ENCODE assay signal across 8 cellular contexts in genomic region chr1:203340112-203340804, GRCh38. TPM values are rescaled to one million over a fixed set of nuclear protein-coding genes. Genes with fewer than 3 reads are reported as not detected.
DNase-seq lines count a peak whose midpoint lies in the region; ATAC-seq, FAIRE-seq and TF ChIP-seq lines count a peak whose summit lies in the region.

No MANE protein-coding gene starts in this region.

- no peak for ATAC-seq in GM18870 (IDR thresholded peaks at IDR 0.05; ENCODE audit: unreplicated experiment)

- no peak overlapping the region for H3K27ac Mint-ChIP-seq in activated naive CD8-positive, alpha-beta T cell treated with anti-CD3 and anti-CD28 coated beads for 36 hours
- H3K27ac Mint-ChIP-seq in osteocyte (ENCODE audit: unreplicated experiment): no peak overlapping the region

- H3K36me3 Mint-ChIP-seq in activated naive CD8-positive, alpha-beta T cell treated with anti-CD3 and anti-CD28 coated beads for 36 hours: no peaks in the 10 kb centered on the region
- H3K36me3 Mint-ChIP-seq in osteocyte (ENCODE audit: unreplicated experiment): no peaks in the 10 kb centered on the region

- no peaks in the 10 kb centered on the region for H3K9me3 Mint-ChIP-seq in activated naive CD8-positive, alpha-beta T cell treated with anti-CD3 and anti-CD28 coated beads for 36 hours
- no peaks in the 10 kb centered on the region for H3K9me3 Mint-ChIP-seq in osteocyte (ENCODE audit: unreplicated experiment)

- peak; percentile 94 for TF ChIP-seq CTCF in osteocyte (IDR thresholded peaks at IDR 0.05)

- DNase-seq in GM19238 (ENCODE audit: insufficient read length, low spot score): peak; percentile 78
- DNase-seq in NCI-H1105 treated with DMSO at 0.1 percent for 48 hours (lab: John Stamatoyannopoulos, UW): peak; percentile 91
- DNase-seq in SK-N-DZ (ENCODE audit: low spot score): peak; percentile 74
- DNase-seq in activated naive CD8-positive, alpha-beta T cell treated with anti-CD3 and anti-CD28 coated beads for 36 hours: peak; percentile 46
- DNase-seq in glomerular visceral epithelial cell (ENCODE audit: extremely low spot score): peak; percentile 70
- no peak for DNase-seq in osteocyte (ENCODE audit: extremely low spot score, unreplicated experiment)

- H3K27me3 Mint-ChIP-seq in activated naive CD8-positive, alpha-beta T cell treated with anti-CD3 and anti-CD28 coated beads for 36 hours: peaks cover 5% of the 10 kb centered on the region
- H3K27me3 Mint-ChIP-seq in osteocyte (ENCODE audit: unreplicated experiment): peaks cover 59% of the 10 kb centered on the region

- H3K4me3 Mint-ChIP-seq in activated naive CD8-positive, alpha-beta T cell treated with anti-CD3 and anti-CD28 coated beads for 36 hours: no peak overlapping the region
- H3K4me3 Mint-ChIP-seq in osteocyte (ENCODE audit: unreplicated experiment): no peak overlapping the region

- FAIRE-seq in A204.1 (lab: Jason Lieb, UNC): peak; percentile 70

- peaks cover 16% of the 10 kb centered on the region for H3K4me1 Mint-ChIP-seq in activated naive CD8-positive, alpha-beta T cell treated with anti-CD3 and anti-CD28 coated beads for 36 hours
- H3K4me1 Mint-ChIP-seq in osteocyte (ENCODE audit: unreplicated experiment): peaks cover 5% of the 10 kb centered on the region

RNA-seq across cellular contexts. Expression of gene FMOD, which starts 10.7 kb away (rescaled TPM):
- polyA plus RNA-seq in SK-N-DZ (2014; cell fraction: cytosol; rRNA removed): 0.14 and 0.19 TPM in 2 replicates
- 0.14 TPM in 1 of 2 replicates, not detected in the other for polyA plus RNA-seq in SK-N-DZ (2014; cell fraction: nucleus; rRNA removed)
- total RNA-seq in activated naive CD8-positive, alpha-beta T cell treated with anti-CD3 and anti-CD28 coated beads for 36 hours: 1 to 10 TPM; 3.2 to 3.3 TPM
- total RNA-seq in osteocyte: not detected in 2 replicates

RNA-seq across cellular contexts. Expression of gene BTG2, which starts 34.9 kb away (rescaled TPM):
- polyA plus RNA-seq in SK-N-DZ (2014; cell fraction: cytosol; rRNA removed): 3.5 and 7.4 TPM in 2 replicates
- polyA plus RNA-seq in SK-N-DZ (2014; cell fraction: nucleus; rRNA removed): 5.1 and 5.3 TPM in 2 replicates
- total RNA-seq in activated naive CD8-positive, alpha-beta T cell treated with anti-CD3 and anti-CD28 coated beads for 36 hours: 10 to 100 TPM; 74.7 to 81.2 TPM
- total RNA-seq in osteocyte: 31.2 and 33.7 TPM in 2 replicates
